Comparison of ENCODE assay signal across 1 cellular context in the genomic region with DNA sequence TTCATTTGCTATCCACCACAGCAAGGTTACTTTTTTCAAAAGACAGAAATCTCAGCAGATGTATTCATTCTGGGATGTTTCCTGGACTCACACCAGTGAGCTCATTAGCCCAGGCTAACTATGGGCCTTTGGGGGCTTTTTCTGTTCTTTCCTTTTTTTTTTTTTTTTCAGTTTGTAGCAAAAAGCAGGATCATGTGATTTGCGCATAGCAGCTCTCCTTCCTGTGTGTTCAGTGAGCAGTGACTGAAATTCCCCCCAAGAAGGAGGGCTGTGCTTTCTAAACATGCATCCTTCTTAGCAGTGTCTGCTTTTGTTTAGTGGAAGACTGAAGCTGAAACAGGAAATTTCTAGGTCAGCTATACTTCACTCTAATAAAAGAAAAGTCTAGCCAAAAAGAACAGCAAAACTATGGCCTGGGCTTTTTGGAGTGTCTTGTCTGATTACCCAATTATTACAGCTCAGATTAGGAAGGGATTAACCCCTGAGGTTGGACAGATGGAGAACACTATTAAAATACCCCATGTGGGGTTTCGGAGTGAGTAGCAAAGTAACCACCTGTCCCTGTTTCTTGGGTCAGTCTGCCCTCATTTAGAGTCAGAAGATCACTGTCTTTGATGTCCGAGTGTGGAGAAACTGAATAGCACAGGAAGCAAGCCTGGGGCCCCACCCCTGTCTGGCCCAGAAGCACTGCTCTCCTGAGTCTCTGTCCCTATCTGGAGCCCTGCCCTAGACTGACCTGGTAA.
TF ChIP-seq lines count a peak whose summit lies in the region.

No MANE protein-coding gene starts in this region.

TF ChIP-seq in GM12878, 131 proteins besides CTCF, POLR2A, EP300 and RAD21 (continued from another document and continues in another):
- TF ChIP-seq, protein P1, sequence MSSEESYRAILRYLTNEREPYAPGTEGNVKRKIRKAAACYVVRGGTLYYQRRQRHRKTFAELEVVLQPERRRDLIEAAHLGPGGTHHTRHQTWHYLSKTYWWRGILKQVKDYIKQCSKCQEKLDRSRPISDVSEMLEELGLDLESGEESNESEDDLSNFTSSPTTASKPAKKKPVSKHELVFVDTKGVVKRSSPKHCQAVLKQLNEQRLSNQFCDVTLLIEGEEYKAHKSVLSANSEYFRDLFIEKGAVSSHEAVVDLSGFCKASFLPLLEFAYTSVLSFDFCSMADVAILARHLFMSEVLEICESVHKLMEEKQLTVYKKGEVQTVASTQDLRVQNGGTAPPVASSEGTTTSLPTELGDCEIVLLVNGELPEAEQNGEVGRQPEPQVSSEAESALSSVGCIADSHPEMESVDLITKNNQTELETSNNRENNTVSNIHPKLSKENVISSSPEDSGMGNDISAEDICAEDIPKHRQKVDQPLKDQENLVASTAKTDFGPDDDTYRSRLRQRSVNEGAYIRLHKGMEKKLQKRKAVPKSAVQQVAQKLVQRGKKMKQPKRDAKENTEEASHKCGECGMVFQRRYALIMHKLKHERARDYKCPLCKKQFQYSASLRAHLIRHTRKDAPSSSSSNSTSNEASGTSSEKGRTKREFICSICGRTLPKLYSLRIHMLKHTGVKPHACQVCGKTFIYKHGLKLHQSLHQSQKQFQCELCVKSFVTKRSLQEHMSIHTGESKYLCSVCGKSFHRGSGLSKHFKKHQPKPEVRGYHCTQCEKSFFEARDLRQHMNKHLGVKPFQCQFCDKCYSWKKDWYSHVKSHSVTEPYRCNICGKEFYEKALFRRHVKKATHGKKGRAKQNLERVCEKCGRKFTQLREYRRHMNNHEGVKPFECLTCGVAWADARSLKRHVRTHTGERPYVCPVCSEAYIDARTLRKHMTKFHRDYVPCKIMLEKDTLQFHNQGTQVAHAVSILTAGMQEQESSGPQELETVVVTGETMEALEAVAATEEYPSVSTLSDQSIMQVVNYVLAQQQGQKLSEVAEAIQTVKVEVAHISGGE (CRISPR knock-in tag; IDR thresholded peaks at IDR 0.05), result no peak
- TF ChIP-seq LARP7 (IDR thresholded peaks at IDR 0.05) (no peak), ZNF622 (IDR thresholded peaks at IDR 0.05) (no peak), SMARCA5 (IDR thresholded peaks at IDR 0.05) (no peak), CEBPB (IDR thresholded peaks at IDR 0.05; ENCODE audit: borderline replicate concordance in 1 of 2, low read depth in 2 of 2, low read length in 2 of 2) (0 out of 4 replicates have a peak, but pooled peaks of 1 of the 2 experiments have one; percentile 59), RB1 (IDR thresholded peaks at IDR 0.05; ENCODE audit: borderline replicate concordance) (no peak), HCFC1 (IDR thresholded peaks at IDR 0.05; ENCODE audit: low read length) (no peak), POLR2AphosphoS5 (IDR thresholded peaks at IDR 0.05; ENCODE audit: low read length) (peak; percentile 28; the same call in 1 of the 2 replicates), BCL11A (IDR thresholded peaks at IDR 0.05; ENCODE audit: low read depth, low read length) (peak; percentile 92), DPF2 (IDR thresholded peaks at IDR 0.05) (peak; percentile 49; the same call in 1 of the 2 replicates), MTA2 (IDR thresholded peaks at IDR 0.05; ENCODE audit: low read depth) (peak; percentile 88), ESRRA (IDR thresholded peaks at IDR 0.05; ENCODE audit: low read length) (no peak), SMC3 (IDR thresholded peaks at IDR 0.05; ENCODE audit: borderline replicate concordance, low read length) (no peak; the same call in 1 of the 2 replicates), WRNIP1 (IDR thresholded peaks at IDR 0.05; ENCODE audit: borderline replicate concordance, low read depth, low read length) (no peak), KDM1A (IDR thresholded peaks at IDR 0.05; ENCODE audit: borderline replicate concordance) (no peak), RBBP5 (conservative IDR thresholded peaks at IDR 0.05) (no peak), MEF2A (IDR thresholded peaks at IDR 0.05; ENCODE audit: insufficient read depth, low read depth, low read length) (0 out of 2 replicates have a peak, but pooled peaks have one; percentile 47), FOS (IDR thresholded peaks at IDR 0.05; ENCODE audit: borderline replicate concordance, extremely low read depth, insufficient read length) (no peak), KLF5 (IDR thresholded peaks at IDR 0.05; ENCODE audit: partially characterized antibody) (no peak), EZH2 (IDR thresholded peaks at IDR 0.05; ENCODE audit: borderline replicate concordance, control insufficient read depth, low read depth, low read length) (no peak), RAD51 (IDR thresholded peaks at IDR 0.05) (peak; percentile 74), ZNF384 (IDR thresholded peaks at IDR 0.05; ENCODE audit: borderline replicate concordance, low read depth, low read length) (peak; percentile 87), CHD2 (IDR thresholded peaks at IDR 0.05; ENCODE audit: borderline replicate concordance, low read depth, low read length) (0 out of 2 replicates have a peak, but pooled peaks have one; percentile 34), STAT3 (IDR thresholded peaks at IDR 0.05; ENCODE audit: low read depth, low read length) (no peak; the same call in 1 of the 2 replicates), TCF7 (IDR thresholded peaks at IDR 0.05; ENCODE audit: borderline replicate concordance) (peak; percentile 92), RUNX3 (IDR thresholded peaks at IDR 0.05; ENCODE audit: low read length) (peak; percentile 90), TBL1XR1 (IDR thresholded peaks at IDR 0.05; ENCODE audit: low read depth, low read length) (peak; percentile 72), ZNF207 (IDR thresholded peaks at IDR 0.05; ENCODE audit: borderline replicate concordance) (no peak), NFXL1 (IDR thresholded peaks at IDR 0.05; ENCODE audit: borderline replicate concordance) (no peak), GATAD2B (conservative IDR thresholded peaks at IDR 0.05; ENCODE audit: low read depth) (no peak), ZBED1 (IDR thresholded peaks at IDR 0.05; ENCODE audit: borderline replicate concordance) (peak; percentile 24), EGR1 (IDR thresholded peaks at IDR 0.05; ENCODE audit: borderline replicate concordance in 1 of 2, low read depth in 2 of 2, low read length in 2 of 2) (no peak), RELA (IDR thresholded peaks at IDR 0.05; ENCODE audit: borderline replicate concordance, partially characterized antibody) (peak; percentile 6), ZNF217 (IDR thresholded peaks at IDR 0.05) (no peak), HDAC6 (IDR thresholded peaks at IDR 0.05; ENCODE audit: unreplicated experiment) (no peak), TCF12 (IDR thresholded peaks at IDR 0.05; ENCODE audit: low read depth, low read length) (peak; percentile 87), PML (IDR thresholded peaks at IDR 0.05; ENCODE audit: low read length) (0 out of 2 replicates have a peak, but pooled peaks have one; percentile 41), NFIC (IDR thresholded peaks at IDR 0.05; ENCODE audit: low read depth, low read length) (peak; percentile 96), SP1 (IDR thresholded peaks at IDR 0.05; ENCODE audit: low read depth, low read length) (peak; percentile 6), MXI1 (IDR thresholded peaks at IDR 0.05; ENCODE audit: low read depth, low read length) (0 out of 2 replicates have a peak, but pooled peaks have one; percentile 11), NR2C2 (IDR thresholded peaks at IDR 0.05; ENCODE audit: borderline replicate concordance, control insufficient read depth, insufficient read length, low read depth) (no peak), IKZF1 (conservative IDR thresholded peaks at IDR 0.05) (peak; percentile 76), BMI1 (IDR thresholded peaks at IDR 0.05; ENCODE audit: borderline replicate concordance) (no peak), KAT2A (conservative IDR thresholded peaks at IDR 0.05; ENCODE audit: control insufficient read depth, low read depth, low read length) (no peak), TARDBP (IDR thresholded peaks at IDR 0.05; ENCODE audit: borderline replicate concordance) (no peak), CBX3 (IDR thresholded peaks at IDR 0.05; ENCODE audit: borderline replicate concordance, low read depth) (no peak)
- TF ChIP-seq, protein P2, sequence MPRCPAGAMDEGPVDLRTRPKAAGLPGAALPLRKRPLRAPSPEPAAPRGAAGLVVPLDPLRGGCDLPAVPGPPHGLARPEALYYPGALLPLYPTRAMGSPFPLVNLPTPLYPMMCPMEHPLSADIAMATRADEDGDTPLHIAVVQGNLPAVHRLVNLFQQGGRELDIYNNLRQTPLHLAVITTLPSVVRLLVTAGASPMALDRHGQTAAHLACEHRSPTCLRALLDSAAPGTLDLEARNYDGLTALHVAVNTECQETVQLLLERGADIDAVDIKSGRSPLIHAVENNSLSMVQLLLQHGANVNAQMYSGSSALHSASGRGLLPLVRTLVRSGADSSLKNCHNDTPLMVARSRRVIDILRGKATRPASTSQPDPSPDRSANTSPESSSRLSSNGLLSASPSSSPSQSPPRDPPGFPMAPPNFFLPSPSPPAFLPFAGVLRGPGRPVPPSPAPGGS (IDR thresholded peaks at IDR 0.05; ENCODE audit: borderline replicate concordance, insufficient read depth, low read depth, low read length, poor library complexity, severe bottlenecking), result peak; percentile 28
- TF ChIP-seq, protein P3, sequence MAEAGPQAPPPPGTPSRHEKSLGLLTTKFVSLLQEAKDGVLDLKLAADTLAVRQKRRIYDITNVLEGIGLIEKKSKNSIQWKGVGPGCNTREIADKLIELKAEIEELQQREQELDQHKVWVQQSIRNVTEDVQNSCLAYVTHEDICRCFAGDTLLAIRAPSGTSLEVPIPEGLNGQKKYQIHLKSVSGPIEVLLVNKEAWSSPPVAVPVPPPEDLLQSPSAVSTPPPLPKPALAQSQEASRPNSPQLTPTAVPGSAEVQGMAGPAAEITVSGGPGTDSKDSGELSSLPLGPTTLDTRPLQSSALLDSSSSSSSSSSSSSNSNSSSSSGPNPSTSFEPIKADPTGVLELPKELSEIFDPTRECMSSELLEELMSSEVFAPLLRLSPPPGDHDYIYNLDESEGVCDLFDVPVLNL (IDR thresholded peaks at IDR 0.05; ENCODE audit: low read depth, low read length), result no peak
- TF ChIP-seq, protein P4, sequence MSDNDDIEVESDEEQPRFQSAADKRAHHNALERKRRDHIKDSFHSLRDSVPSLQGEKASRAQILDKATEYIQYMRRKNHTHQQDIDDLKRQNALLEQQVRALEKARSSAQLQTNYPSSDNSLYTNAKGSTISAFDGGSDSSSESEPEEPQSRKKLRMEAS (IDR thresholded peaks at IDR 0.05; ENCODE audit: low read depth, low read length), result no peak
- TF ChIP-seq, protein P5, sequence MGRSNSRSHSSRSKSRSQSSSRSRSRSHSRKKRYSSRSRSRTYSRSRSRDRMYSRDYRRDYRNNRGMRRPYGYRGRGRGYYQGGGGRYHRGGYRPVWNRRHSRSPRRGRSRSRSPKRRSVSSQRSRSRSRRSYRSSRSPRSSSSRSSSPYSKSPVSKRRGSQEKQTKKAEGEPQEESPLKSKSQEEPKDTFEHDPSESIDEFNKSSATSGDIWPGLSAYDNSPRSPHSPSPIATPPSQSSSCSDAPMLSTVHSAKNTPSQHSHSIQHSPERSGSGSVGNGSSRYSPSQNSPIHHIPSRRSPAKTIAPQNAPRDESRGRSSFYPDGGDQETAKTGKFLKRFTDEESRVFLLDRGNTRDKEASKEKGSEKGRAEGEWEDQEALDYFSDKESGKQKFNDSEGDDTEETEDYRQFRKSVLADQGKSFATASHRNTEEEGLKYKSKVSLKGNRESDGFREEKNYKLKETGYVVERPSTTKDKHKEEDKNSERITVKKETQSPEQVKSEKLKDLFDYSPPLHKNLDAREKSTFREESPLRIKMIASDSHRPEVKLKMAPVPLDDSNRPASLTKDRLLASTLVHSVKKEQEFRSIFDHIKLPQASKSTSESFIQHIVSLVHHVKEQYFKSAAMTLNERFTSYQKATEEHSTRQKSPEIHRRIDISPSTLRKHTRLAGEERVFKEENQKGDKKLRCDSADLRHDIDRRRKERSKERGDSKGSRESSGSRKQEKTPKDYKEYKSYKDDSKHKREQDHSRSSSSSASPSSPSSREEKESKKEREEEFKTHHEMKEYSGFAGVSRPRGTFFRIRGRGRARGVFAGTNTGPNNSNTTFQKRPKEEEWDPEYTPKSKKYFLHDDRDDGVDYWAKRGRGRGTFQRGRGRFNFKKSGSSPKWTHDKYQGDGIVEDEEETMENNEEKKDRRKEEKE (IDR thresholded peaks at IDR 0.05), result no peak
- TF ChIP-seq, protein P6, sequence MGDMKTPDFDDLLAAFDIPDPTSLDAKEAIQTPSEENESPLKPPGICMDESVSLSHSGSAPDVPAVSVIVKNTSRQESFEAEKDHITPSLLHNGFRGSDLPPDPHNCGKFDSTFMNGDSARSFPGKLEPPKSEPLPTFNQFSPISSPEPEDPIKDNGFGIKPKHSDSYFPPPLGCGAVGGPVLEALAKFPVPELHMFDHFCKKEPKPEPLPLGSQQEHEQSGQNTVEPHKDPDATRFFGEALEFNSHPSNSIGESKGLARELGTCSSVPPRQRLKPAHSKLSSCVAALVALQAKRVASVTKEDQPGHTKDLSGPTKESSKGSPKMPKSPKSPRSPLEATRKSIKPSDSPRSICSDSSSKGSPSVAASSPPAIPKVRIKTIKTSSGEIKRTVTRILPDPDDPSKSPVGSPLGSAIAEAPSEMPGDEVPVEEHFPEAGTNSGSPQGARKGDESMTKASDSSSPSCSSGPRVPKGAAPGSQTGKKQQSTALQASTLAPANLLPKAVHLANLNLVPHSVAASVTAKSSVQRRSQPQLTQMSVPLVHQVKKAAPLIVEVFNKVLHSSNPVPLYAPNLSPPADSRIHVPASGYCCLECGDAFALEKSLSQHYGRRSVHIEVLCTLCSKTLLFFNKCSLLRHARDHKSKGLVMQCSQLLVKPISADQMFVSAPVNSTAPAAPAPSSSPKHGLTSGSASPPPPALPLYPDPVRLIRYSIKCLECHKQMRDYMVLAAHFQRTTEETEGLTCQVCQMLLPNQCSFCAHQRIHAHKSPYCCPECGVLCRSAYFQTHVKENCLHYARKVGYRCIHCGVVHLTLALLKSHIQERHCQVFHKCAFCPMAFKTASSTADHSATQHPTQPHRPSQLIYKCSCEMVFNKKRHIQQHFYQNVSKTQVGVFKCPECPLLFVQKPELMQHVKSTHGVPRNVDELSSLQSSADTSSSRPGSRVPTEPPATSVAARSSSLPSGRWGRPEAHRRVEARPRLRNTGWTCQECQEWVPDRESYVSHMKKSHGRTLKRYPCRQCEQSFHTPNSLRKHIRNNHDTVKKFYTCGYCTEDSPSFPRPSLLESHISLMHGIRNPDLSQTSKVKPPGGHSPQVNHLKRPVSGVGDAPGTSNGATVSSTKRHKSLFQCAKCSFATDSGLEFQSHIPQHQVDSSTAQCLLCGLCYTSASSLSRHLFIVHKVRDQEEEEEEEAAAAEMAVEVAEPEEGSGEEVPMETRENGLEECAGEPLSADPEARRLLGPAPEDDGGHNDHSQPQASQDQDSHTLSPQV (IDR thresholded peaks at IDR 0.05), result no peak
